In genomic region chr5:72206994-72207393, GRCh38 we compare ENCODE assay signal across 19 cellular contexts.
"Had no signal": no experiment of that assay in that cellular context is flagged by ENCODE, and none has a peak within 500 bp of the region (broad histone marks: within the 10 kb centered on the region; RNA-seq: fewer than 3 reads in every experiment).

No MANE protein-coding gene starts in this region.

- H3K36me3 ChIP-seq: neutrophil, ovary, upper lobe of right lung had no signal

- H3K27me3 ChIP-seq: body of pancreas, cardiac muscle cell, neutrophil, ovary, right atrium auricular region, thyroid gland, upper lobe of right lung had no signal

- H3K9me3 ChIP-seq: body of pancreas, neutrophil, ovary, psoas muscle, right atrium auricular region, thyroid gland, upper lobe of right lung had no signal

- H3K27ac ChIP-seq: body of pancreas, cardiac muscle cell, neutrophil, ovary, psoas muscle, right atrium auricular region, thyroid gland, upper lobe of right lung had no signal

- DNase-seq: activated CD4-positive, alpha-beta T cell treated with anti-CD3 and anti-CD28 coated beads, Interleukin-2, amount 50 U/mL, for 4 hours; anterior cingulate cortex; body of pancreas; effector CD4-positive, alpha-beta T cell; foreskin fibroblast; left colon; ovary; psoas muscle; stimulated activated naive CD4-positive, alpha-beta T cell treated with Interleukin-2 at 50 U/mL for 16 hours; substantia nigra; thyroid gland; upper lobe of right lung had no signal

- ATAC-seq: body of pancreas; left colon; natural killer cell treated with Interleukin-12 subunit alpha and Interleukin-12 subunit beta and Interleukin-15 and Interleukin-18, amount 100 ng/mL, for 72 hours; psoas muscle; upper lobe of right lung had no signal

- FAIRE-seq: keratinocyte had no signal

- H3K9me3 Mint-ChIP-seq: dendritic cell treated with granulocyte-macrophage colony-stimulating factor and Interleukin-4, amounts not matched to agents 40 ng/mL and 50 ng/mL, for 4 days; memory B cell; natural killer cell treated with Interleukin-12 subunit alpha and Interleukin-12 subunit beta and Interleukin-15 and Interleukin-18, amount 100 ng/mL, for 72 hours had no signal

- H3K4me1 ChIP-seq: psoas muscle had no signal

- H3K4me3 ChIP-seq: body of pancreas, cardiac muscle cell, ovary, psoas muscle, right atrium auricular region, thyroid gland, upper lobe of right lung had no signal

- H3K27ac Mint-ChIP-seq: dendritic cell treated with granulocyte-macrophage colony-stimulating factor and Interleukin-4, amounts not matched to agents 40 ng/mL and 50 ng/mL, for 4 days; memory B cell; natural killer cell treated with Interleukin-12 subunit alpha and Interleukin-12 subunit beta and Interleukin-15 and Interleukin-18, amount 100 ng/mL, for 72 hours had no signal
